Comparison of ENCODE assay signal across 35 cellular contexts in the genomic region with DNA sequence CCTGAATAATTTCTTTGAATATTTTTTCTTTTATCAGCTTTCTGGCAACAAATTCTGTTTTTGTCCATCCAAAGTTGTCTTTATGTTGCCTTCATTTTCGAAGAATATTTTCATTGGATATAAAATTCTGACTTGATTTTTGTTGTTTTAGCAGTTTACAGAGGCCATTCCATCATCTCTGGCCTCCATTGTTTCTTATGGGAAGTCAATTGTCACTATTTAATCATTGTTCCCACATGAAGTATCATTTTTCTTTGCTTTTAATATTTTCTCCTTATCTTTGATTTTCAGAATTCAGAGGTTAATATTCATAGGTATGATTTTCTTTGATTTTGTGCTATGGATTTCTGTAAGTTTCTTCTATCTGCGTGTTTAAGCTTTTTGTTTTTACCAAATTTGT.
"Had no signal": no experiment of that assay in that cellular context is flagged by ENCODE, and none has a peak within 500 bp of the region (broad histone marks: within the 10 kb centered on the region; RNA-seq: fewer than 3 reads in every experiment).

No MANE protein-coding gene starts in this region.

- DNase-seq: Karpas-422, Kasumi-1, MG63, MM.1S, MV-4-11, NCI-H1048, NCI-H1092, NCI-H1092 treated with DMSO at 0.1 percent for 48 hours, NCI-H1105, NCI-H1105 treated with DMSO at 0.1 percent for 48 hours, NCI-H1417, NCI-H1417 treated with DMSO at 0.1 percent for 48 hours, NCI-H1436, NCI-H1436 treated with DMSO at 0.1 percent for 48 hours, NCI-H146, NCI-H1694, NCI-H1694 treated with DMSO at 0.1 percent for 48 hours, NCI-H187, NCI-H187 treated with DMSO at 0.1 percent for 48 hours, NCI-H1930, NCI-H2029, NCI-H2029 treated with DMSO at 0.1 percent for 48 hours, NCI-H2081, NCI-H2081 treated with DMSO at 0.1 percent for 48 hours, NCI-H2107, NCI-H2171, NCI-H2171 treated with DMSO at 0.1 percent for 48 hours, NCI-H2227 treated with DMSO at 0.1 percent for 48 hours, NCI-H226, NCI-H345, NCI-H446, NCI-H446 treated with DMSO at 0.1 percent for 48 hours, NCI-H510A, NCI-H510A treated with DMSO at 0.1 percent for 48 hours, NCI-H524 had no signal

- H3K4me3 ChIP-seq: MG63 had no signal

- H3K9me3 ChIP-seq: MG63 had no signal

- H3K36me3 ChIP-seq: MG63 had no signal

- H3K27me3 ChIP-seq: MG63 had no signal
